In genomic region chr7:21352540-21353387, GRCh38 we compare ENCODE assay signal across 8 cellular contexts.
A peak's percentile ranks its signal among the peaks of the same experiment; 100 is the strongest.
DNase-seq lines count a peak whose midpoint lies in the region; ATAC-seq, FAIRE-seq and TF ChIP-seq lines count a peak whose summit lies in the region.

No MANE protein-coding gene starts in this region.

- ATAC-seq in GM19025 (IDR thresholded peaks at IDR 0.05; ENCODE audit: low read depth, unreplicated experiment) (peak; percentile 75), HG03095 (IDR thresholded peaks at IDR 0.05; ENCODE audit: unreplicated experiment) (peak; percentile 84), sciatic nerve (peak; percentile 50)

- no peak overlapping the region for H3K4ac ChIP-seq in neuronal stem cell (ENCODE audit: low read length)

- H2BK12ac ChIP-seq in neuronal stem cell (ENCODE audit: low read length) = no peak overlapping the region

- H3K4me3 ChIP-seq in A673 (ENCODE audit: low read depth, low read length, poor library complexity, severe bottlenecking) (peak overlapping the region; percentile 0), neuronal stem cell (ENCODE audit: low read length in 2 of 2) (no peak overlapping the region)

- H3K14ac ChIP-seq in neuronal stem cell (ENCODE audit: low read length) = no peak overlapping the region

- no peaks in the 10 kb centered on the region for H3K4me1 ChIP-seq in A673 (ENCODE audit: insufficient read depth, low read length, poor library complexity, severe bottlenecking)
- H3K4me1 ChIP-seq in neuronal stem cell (ENCODE audit: control insufficient read depth in 2 of 2, insufficient read depth in 1 of 2, low read depth in 1 of 2, low read length in 2 of 2) = no peaks in the 10 kb centered on the region

- no CpG with 5 or more reads among the region's 4 CpGs for WGBS in neuronal stem cell (ENCODE audit: extremely low coverage in 2 of 2, insufficient read length in 2 of 2, insufficient replicate concordance in 1 of 2), 2 donors

- H2BK5ac ChIP-seq in neuronal stem cell (ENCODE audit: low read length) = no peak overlapping the region

- H3K18ac ChIP-seq in neuronal stem cell (ENCODE audit: low read length) = no peak overlapping the region

- H4K8ac ChIP-seq in neuronal stem cell (ENCODE audit: low read depth, low read length) = no peak overlapping the region

- no peak overlapping the region for H4K91ac ChIP-seq in neuronal stem cell (ENCODE audit: low read depth, low read length, poor library complexity)

- BruUV-seq in A673 (replicated peaks; lab: Mats Ljungman, UMichigan) = no TSS peak

- no peak overlapping the region for H3K23ac ChIP-seq in neuronal stem cell (ENCODE audit: low read depth, low read length, poor library complexity)

- H3K4me2 ChIP-seq in neuronal stem cell (ENCODE audit: insufficient read depth, low read length, poor library complexity, severe bottlenecking) = no peak overlapping the region

- H2AK5ac ChIP-seq in neuronal stem cell (ENCODE audit: low read depth, low read length) = no peak overlapping the region

- CTCF ChIA-PET in A673 (lab: Charles Lee) = no interaction called here

- no peak overlapping the region for H2BK120ac ChIP-seq in neuronal stem cell (ENCODE audit: low read depth, low read length)

- intact Hi-C loops in A673 (cut with micrococcal nuclease; ENCODE audit: unreplicated experiment) (no loop called here), sciatic nerve (cut with DNase I) (no loop called here)

- no peak overlapping the region for H2AFZ ChIP-seq in neuronal stem cell (ENCODE audit: low read length)

- H3K27ac ChIP-seq in A673 (ENCODE audit: low read depth, low read length, poor library complexity, severe bottlenecking) (no peak overlapping the region), neuronal stem cell (replicated peaks; ENCODE audit: low read length) (no peak overlapping the region)

- FAIRE-seq in RCC 7860 (lab: Jason Lieb, UNC) = no peak

- no peak for TF ChIP-seq CTCF in A673 (conservative IDR thresholded peaks at IDR 0.05; ENCODE audit: low read depth, low read length)

- peaks cover 38% of the 10 kb centered on the region for H3K27me3 ChIP-seq in A673 (replicated peaks; ENCODE audit: insufficient read depth, low read depth, low read length, poor library complexity)
- H3K27me3 ChIP-seq in neuronal stem cell (ENCODE audit: control insufficient read depth in 3 of 3, insufficient read depth in 3 of 3, low read depth in 1 of 3, low read length in 3 of 3) = no peaks in the 10 kb centered on the region

- H3K9me3 ChIP-seq in A673 (ENCODE audit: low read depth, low read length, poor library complexity, severe bottlenecking) = no peaks in the 10 kb centered on the region
- no peaks in the 10 kb centered on the region for H3K9me3 ChIP-seq in neuronal stem cell (replicated peaks in 1 of 2; ENCODE audit: control insufficient read depth in 2 of 2, insufficient read depth in 1 of 2, low read depth in 1 of 2, low read length in 2 of 2)

- H3K79me1 ChIP-seq in neuronal stem cell (ENCODE audit: low read depth, low read length) = no peaks in the 10 kb centered on the region

- H3K36me3 ChIP-seq in A673 (ENCODE audit: insufficient read depth, low read length, poor library complexity, severe bottlenecking) (no peaks in the 10 kb centered on the region), neuronal stem cell (replicated peaks in 1 of 2; ENCODE audit: control insufficient read depth in 2 of 2, insufficient read depth in 2 of 2, low read length in 2 of 2) (no peaks in the 10 kb centered on the region)

- no peak overlapping the region for H2BK15ac ChIP-seq in neuronal stem cell (ENCODE audit: low read length)

- POLR2A ChIA-PET in A673 (lab: Charles Lee; ENCODE audit: low non-redundant PET) = no interaction called here

- DNase-seq in A673 (ENCODE audit: low spot score) (no peak), SKM-1 (lab: John Stamatoyannopoulos, UW; ENCODE audit: unreplicated experiment) (peak; percentile 74), sciatic nerve (ENCODE audit: low spot score) (no peak), neuronal stem cell (ENCODE audit: low spot score) (no peak), RCC 7860 (ENCODE audit: low spot score) (no peak)
- no peak for DNase-seq in activated CD4-positive, alpha-beta T cell treated with anti-CD3 and anti-CD28 coated beads for 4 hours

- H3K9ac ChIP-seq in neuronal stem cell (ENCODE audit: low read depth, low read length, poor library complexity) = no peak overlapping the region
